In genomic region chr5:173517648-173518047, GRCh38 we compare ENCODE assay signal across 20 cellular contexts.
"Had no signal": no experiment of that assay in that cellular context is flagged by ENCODE, and none has a peak within 500 bp of the region (broad histone marks: within the 10 kb centered on the region; RNA-seq: fewer than 3 reads in every experiment).

No MANE protein-coding gene starts in this region.

- H3K4me1 ChIP-seq: colonic mucosa, right lobe of liver, tibial artery, upper lobe of left lung, uterus had no signal

- ATAC-seq: left lobe of liver; natural killer cell; pancreas; right lobe of liver; stimulated activated memory B cell treated with anti-CD40 and anti-IgM and Interleukin-4, amounts not matched to agents 10 μg/mL and 1 μg/mL and 100 μg/mL, for 72 hours had no signal

- H3K4me1 Mint-ChIP-seq: natural killer cell; stimulated activated memory B cell treated with anti-CD40 and anti-IgM and Interleukin-4, amounts not matched to agents 10 μg/mL and 1 μg/mL and 100 μg/mL, for 72 hours had no signal

- H3K9me3 ChIP-seq: colonic mucosa, pancreas, right lobe of liver, upper lobe of left lung, uterus had no signal

- H3K36me3 Mint-ChIP-seq: natural killer cell; stimulated activated memory B cell treated with anti-CD40 and anti-IgM and Interleukin-4, amounts not matched to agents 10 μg/mL and 1 μg/mL and 100 μg/mL, for 72 hours had no signal

- H3K27ac ChIP-seq: colonic mucosa, pancreas, right lobe of liver, tibial artery, upper lobe of left lung, uterus had no signal

- H3K27me3 ChIP-seq: colonic mucosa, pancreas, right lobe of liver, upper lobe of left lung, uterus had no signal

- DNase-seq: colonic mucosa; effector CD4-positive, alpha-beta T cell; islet precursor cell; mammary epithelial cell; natural killer cell; occipital lobe; pancreas; retina; right lobe of liver; stimulated activated CD4-positive, alpha-beta T cell treated with anti-CD3 and anti-CD28 coated beads, Interleukin-15, amount 100 ng/mL, for 24 hours; stimulated activated CD4-positive, alpha-beta T cell treated with anti-CD3 and anti-CD28 coated beads, Interleukin-1b, Interleukin-23, amount 100 ng/mL, for 48 hours; stimulated activated CD4-positive, alpha-beta T cell treated with anti-CD3 and anti-CD28 coated beads, Interleukin-4, amount 100 ng/mL, for 24 hours; tibial artery; upper lobe of left lung; uterus had no signal

- H3K4me3 ChIP-seq: colonic mucosa, pancreas, right lobe of liver, tibial artery, upper lobe of left lung, uterus had no signal

- H3K36me3 ChIP-seq: colonic mucosa, pancreas, right lobe of liver, tibial artery, upper lobe of left lung, uterus had no signal

- H3K27ac Mint-ChIP-seq: natural killer cell; progenitor cell of endocrine pancreas; stimulated activated memory B cell treated with anti-CD40 and anti-IgM and Interleukin-4, amounts not matched to agents 10 μg/mL and 1 μg/mL and 100 μg/mL, for 72 hours; stimulated activated naive CD8-positive, alpha-beta T cell treated with anti-CD3 and anti-CD28 coated beads, Interleukin-15, Interleukin-2, amounts not matched to agents 100 ng/mL and 50 ng/mL, for 24 hours had no signal

- H3K4me3 Mint-ChIP-seq: natural killer cell; neural crest cell; stimulated activated memory B cell treated with anti-CD40 and anti-IgM and Interleukin-4, amounts not matched to agents 10 μg/mL and 1 μg/mL and 100 μg/mL, for 72 hours; stimulated activated naive CD8-positive, alpha-beta T cell treated with anti-CD3 and anti-CD28 coated beads, Interleukin-15, Interleukin-2, amounts not matched to agents 100 ng/mL and 50 ng/mL, for 24 hours had no signal
